ENCODE assay signal across 15 cellular contexts in the genomic region with DNA sequence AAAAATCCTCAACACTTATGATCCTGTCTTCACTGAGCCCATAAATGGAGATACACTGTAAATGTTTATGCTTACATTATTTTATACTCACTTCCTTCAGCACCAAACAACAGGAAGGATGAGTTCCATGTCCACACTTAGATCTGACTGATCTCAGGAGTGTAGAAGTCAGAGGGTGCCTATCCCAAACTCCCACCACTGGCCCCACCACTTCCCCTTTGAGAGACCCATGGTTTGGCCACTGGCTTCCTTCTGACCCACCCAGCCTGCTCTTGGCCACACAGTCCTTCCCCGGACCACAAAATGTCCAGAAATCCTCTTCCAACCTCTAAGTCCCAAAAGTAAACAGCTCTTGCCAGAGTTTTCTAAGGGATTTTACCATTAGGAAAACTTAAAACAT.
"Had no signal": no experiment of that assay in that cellular context is flagged by ENCODE, and none has a peak within 500 bp of the region (broad histone marks: within the 10 kb centered on the region; RNA-seq: fewer than 3 reads in every experiment).

No MANE protein-coding gene starts in this region.

- ATAC-seq: body of pancreas; effector memory CD8-positive, alpha-beta T cell; natural killer cell; sciatic nerve had no signal

- H3K36me3 ChIP-seq: esophagus squamous epithelium, thoracic aorta had no signal

- H3K27ac ChIP-seq: body of pancreas, esophagus squamous epithelium, parathyroid adenoma, thoracic aorta had no signal

- DNase-seq: activated CD4-positive, alpha-beta T cell treated with anti-CD3 and anti-CD28 coated beads, Interleukin-2, amount 10 ng/mL, durations not matched to agents 24 days and 14 days; activated CD4-positive, CD25-positive, alpha-beta regulatory T cell; activated CD8-positive, alpha-beta T cell treated with anti-CD3 and anti-CD28 coated beads for 36 hours; activated naive CD4-positive, alpha-beta T cell treated with Interleukin-2 at 50 U/mL for 16 hours; activated naive CD8-positive, alpha-beta T cell treated with anti-CD3 and anti-CD28 coated beads, Interleukin-2, amount 10 ng/mL, durations not matched to agents 7 days and 5 days; activated T-cell treated with anti-CD3 and anti-CD28 coated beads, Interleukin-2, amount 50 U/mL, for 1 hour; amygdala; body of pancreas; effector memory CD8-positive, alpha-beta T cell; esophagus squamous epithelium; natural killer cell; stimulated activated CD4-positive, alpha-beta T cell treated with anti-CD3 and anti-CD28 coated beads, Interleukin-4, amount 100 ng/mL, for 24 hours had no signal

- H3K27me3 ChIP-seq: body of pancreas, esophagus squamous epithelium had no signal

- H3K4me3 ChIP-seq: body of pancreas, esophagus squamous epithelium, thoracic aorta had no signal

- H3K9me3 ChIP-seq: body of pancreas, esophagus squamous epithelium, thoracic aorta had no signal
